Comparison of ENCODE assay signal across 17 cellular contexts in genomic region chr2:18290386-18290785, GRCh38.
A peak's percentile ranks its signal among the peaks of the same experiment; 100 is the strongest.
DNase-seq lines count a peak whose midpoint lies in the region; ATAC-seq and TF ChIP-seq lines count a peak whose summit lies in the region.
"Had no signal": no experiment of that assay in that cellular context is flagged by ENCODE, and none has a peak within 500 bp of the region (broad histone marks: within the 10 kb centered on the region; RNA-seq: fewer than 3 reads in every experiment).

No MANE protein-coding gene starts in this region.

- H3K4me3 ChIP-seq in GM23248 (no peak overlapping the region), fibroblast of mammary gland (ENCODE audit: control insufficient read depth, low read depth, low read length) (no peak overlapping the region), endodermal cell (ENCODE audit: low read length) (no peak overlapping the region)
- H3K4me3 ChIP-seq: BLaER1 treated with 17β-estradiol and CSF1 and Interleukin-3, amounts not matched to agents 10 nM and 100 nM had no signal

- no peaks in the 10 kb centered on the region for H3F3A ChIP-seq in GM23248 (ENCODE audit: insufficient read depth)

- H3K36me3 ChIP-seq in GM23248 (ENCODE audit: low read depth) = no peaks in the 10 kb centered on the region
- H3K36me3 ChIP-seq in endodermal cell (ENCODE audit: control insufficient read depth, insufficient read depth, low read length) = no peaks in the 10 kb centered on the region
- H3K36me3 ChIP-seq: BLaER1 treated with 17β-estradiol and CSF1 and Interleukin-3, amounts not matched to agents 10 nM and 100 nM had no signal

- H4K20me1 ChIP-seq in GM23248 (ENCODE audit: insufficient read depth) = no peaks in the 10 kb centered on the region
- H4K20me1 ChIP-seq: BLaER1 treated with 17β-estradiol and CSF1 and Interleukin-3, amounts not matched to agents 10 nM and 100 nM had no signal

- ATAC-seq in GM19463 (IDR thresholded peaks at IDR 0.05; ENCODE audit: unreplicated experiment) = no peak
- ATAC-seq: HepG2 had no signal

- H3K27ac Mint-ChIP-seq in endodermal cell = no peak overlapping the region
- H3K27ac Mint-ChIP-seq: B cell, H9 had no signal

- H2AFZ ChIP-seq in GM23248 = no peak overlapping the region

- peak; percentile 30 for DNase-seq in GM23248
- DNase-seq in amniotic epithelial cell (ENCODE audit: low read depth) = peak; percentile 89
- DNase-seq in fibroblast of mammary gland (ENCODE audit: low read depth) = peak; percentile 12
- DNase-seq in iris pigment epithelial cell (ENCODE audit: low read depth) = peak; percentile 74
- no peak for DNase-seq in endodermal cell
- DNase-seq in NCI-H524 treated with DMSO at 0.1 percent for 48 hours (lab: John Stamatoyannopoulos, UW) = no peak
- no peak for DNase-seq in NCI-H146 (lab: John Stamatoyannopoulos, UW)
- DNase-seq: 8988T; Caco-2; CD8-positive, alpha-beta memory T cell; H9; KG1 had no signal

- no peak overlapping the region for H3K4me3 Mint-ChIP-seq in endodermal cell
- H3K4me3 Mint-ChIP-seq: B cell; CD8-positive, alpha-beta memory T cell; H9 had no signal

- no peaks in the 10 kb centered on the region for H3K36me3 Mint-ChIP-seq in endodermal cell (ENCODE audit: low read depth)
- H3K36me3 Mint-ChIP-seq: CD8-positive, alpha-beta memory T cell had no signal

- peaks cover 11% of the 10 kb centered on the region for H3K4me1 ChIP-seq in GM23248 (ENCODE audit: insufficient read depth)
- peaks cover 2% of the 10 kb centered on the region for H3K4me1 ChIP-seq in endodermal cell (ENCODE audit: control insufficient read depth, insufficient read depth, low read length)
- H3K4me1 ChIP-seq: BLaER1 treated with 17β-estradiol and CSF1 and Interleukin-3, amounts not matched to agents 10 nM and 100 nM had no signal

- no peaks in the 10 kb centered on the region for H3K9me2 ChIP-seq in GM23248 (ENCODE audit: insufficient read depth)

- H3K9me3 ChIP-seq in GM23248 (ENCODE audit: low read depth) (no peaks in the 10 kb centered on the region), endodermal cell (ENCODE audit: control insufficient read depth, low read length) (no peaks in the 10 kb centered on the region)
- H3K9me3 ChIP-seq: Caco-2 had no signal

- TF ChIP-seq CTCF in fibroblast of mammary gland (conservative IDR thresholded peaks at IDR 0.05; ENCODE audit: control insufficient read depth, insufficient read depth, low read depth, low read length) (no peak), endodermal cell (conservative IDR thresholded peaks at IDR 0.05) (no peak)

- no peak overlapping the region for H3K4me2 ChIP-seq in GM23248 (ENCODE audit: unreplicated experiment)
- H3K4me2 ChIP-seq: BLaER1 treated with 17β-estradiol and CSF1 and Interleukin-3, amounts not matched to agents 10 nM and 100 nM had no signal

- H3K27me3 Mint-ChIP-seq in endodermal cell (ENCODE audit: insufficient read depth) = no peaks in the 10 kb centered on the region
- H3K27me3 Mint-ChIP-seq: B cell had no signal

- H3K27me3 ChIP-seq in GM23248 (replicated peaks; ENCODE audit: insufficient read depth) (no peaks in the 10 kb centered on the region), endodermal cell (ENCODE audit: control insufficient read depth, insufficient read depth, low read length, poor library complexity, severe bottlenecking) (peaks cover 9% of the 10 kb centered on the region)
- H3K27me3 ChIP-seq: BLaER1 treated with 17β-estradiol and CSF1 and Interleukin-3, amounts not matched to agents 10 nM and 100 nM had no signal

- H3K27ac ChIP-seq in GM23248 (no peak overlapping the region), endodermal cell (ENCODE audit: low read depth, low read length) (no peak overlapping the region)
- H3K27ac ChIP-seq: BLaER1 treated with 17β-estradiol and CSF1 and Interleukin-3, amounts not matched to agents 10 nM and 100 nM; HL-60 had no signal

- H3K9me3 Mint-ChIP-seq in endodermal cell = peaks cover 2% of the 10 kb centered on the region

- H3K9ac ChIP-seq in GM23248 (no peak overlapping the region), endodermal cell (ENCODE audit: extremely low read depth, low read length, poor library complexity, severe bottlenecking) (no peak overlapping the region)
- H3K9ac ChIP-seq: BLaER1 treated with 17β-estradiol and CSF1 and Interleukin-3, amounts not matched to agents 10 nM and 100 nM had no signal

- no peaks in the 10 kb centered on the region for H3K79me2 ChIP-seq in GM23248 (ENCODE audit: insufficient read depth)

- no peaks in the 10 kb centered on the region for H3K4me1 Mint-ChIP-seq in endodermal cell
- H3K4me1 Mint-ChIP-seq: B cell; CD8-positive, alpha-beta memory T cell; H9 had no signal

- in situ Hi-C loops in GM23248 (cut with MboI) = no loop called here

Comparison
In these comparisons a context has a peak if more than half of its experiments do, and no peak if none do; other contexts are left out.
1. DNase-seq: peak in GM23248 (single experiment), amniotic epithelial cell (single experiment), fibroblast of mammary gland (single experiment) and iris pigment epithelial cell (single experiment); none in endodermal cell (single experiment), NCI-H524 treated with DMSO at 0.1 percent for 48 hours (single experiment) and NCI-H146 (single experiment).